In genomic region chr13:29129616-29130015, GRCh38 we compare ENCODE assay signal across 25 cellular contexts.
"Had no signal": no experiment of that assay in that cellular context is flagged by ENCODE, and none has a peak within 500 bp of the region (broad histone marks: within the 10 kb centered on the region; RNA-seq: fewer than 3 reads in every experiment).

No MANE protein-coding gene starts in this region.

- H3K4me1 Mint-ChIP-seq: activated naive CD8-positive, alpha-beta T cell treated with anti-CD3 and anti-CD28 coated beads for 36 hours; mesothelial cell of epicardium had no signal

- H3K9me3 Mint-ChIP-seq: activated naive CD4-positive, alpha-beta T cell treated with anti-CD3 and anti-CD28 coated beads for 36 hours; activated naive CD8-positive, alpha-beta T cell treated with anti-CD3 and anti-CD28 coated beads for 36 hours had no signal

- DNase-seq: activated CD4-positive, alpha-beta T cell treated with anti-CD3 and anti-CD28 coated beads for 36 hours; activated CD4-positive, alpha-beta T cell treated with anti-CD3 and anti-CD28 coated beads, Interleukin-2, amount 50 U/mL, for 4 hours; activated CD4-positive, CD25-positive, alpha-beta regulatory T cell; activated effector memory CD4-positive, alpha-beta T cell treated with Interleukin-2 at 50 U/mL for 16 hours; activated naive CD4-positive, alpha-beta T cell treated with anti-CD3 and anti-CD28 coated beads for 36 hours; activated naive CD8-positive, alpha-beta T cell treated with anti-CD3 and anti-CD28 coated beads for 36 hours; activated T-cell treated with anti-CD3 and anti-CD28 coated beads for 4 hours; adrenal gland; brain microvascular endothelial cell; cortex of kidney; hippocampal formation; left cardiac atrium; naive thymus-derived CD4-positive, alpha-beta T cell; pancreas; psoas muscle; stimulated activated CD4-positive, alpha-beta T cell treated with anti-CD3 and anti-CD28 coated beads, Interleukin-2, amount 100 ng/mL, for 24 hours; stimulated activated naive CD8-positive, alpha-beta T cell treated with anti-CD3 and anti-CD28 coated beads, Interleukin-15, Interleukin-2, amounts not matched to agents 100 U/mL and 50 U/mL, for 24 hours; testis; trophoblast cell had no signal

- H3K36me3 Mint-ChIP-seq: activated naive CD8-positive, alpha-beta T cell treated with anti-CD3 and anti-CD28 coated beads for 36 hours; mesothelial cell of epicardium had no signal

- ATAC-seq: activated CD4-positive, alpha-beta T cell treated with anti-CD3 and anti-CD28 coated beads for 36 hours; gastroesophageal sphincter; naive thymus-derived CD4-positive, alpha-beta T cell; pancreas; psoas muscle; stimulated activated naive CD8-positive, alpha-beta T cell treated with anti-CD3 and anti-CD28 coated beads, Interleukin-15, Interleukin-2, amounts not matched to agents 100 U/mL and 50 U/mL, for 24 hours had no signal

- FAIRE-seq: astrocyte, endothelial cell of umbilical vein, keratinocyte, pancreas, urothelium cell line had no signal

- H3K27ac Mint-ChIP-seq: activated CD4-positive, alpha-beta T cell treated with anti-CD3 and anti-CD28 coated beads for 36 hours; activated naive CD4-positive, alpha-beta T cell treated with anti-CD3 and anti-CD28 coated beads for 36 hours; activated naive CD8-positive, alpha-beta T cell treated with anti-CD3 and anti-CD28 coated beads for 36 hours; mesothelial cell of epicardium; naive thymus-derived CD4-positive, alpha-beta T cell had no signal

- H3K4me3 Mint-ChIP-seq: activated CD4-positive, alpha-beta T cell treated with anti-CD3 and anti-CD28 coated beads for 36 hours; activated naive CD4-positive, alpha-beta T cell treated with anti-CD3 and anti-CD28 coated beads for 36 hours; activated naive CD8-positive, alpha-beta T cell treated with anti-CD3 and anti-CD28 coated beads for 36 hours; mesothelial cell of epicardium; naive thymus-derived CD4-positive, alpha-beta T cell had no signal
